Comparison of ENCODE assay signal across 8 cellular contexts in genomic region chr11:64916040-64916847, GRCh38. TPM values are rescaled to one million over a fixed set of nuclear protein-coding genes. Genes with fewer than 3 reads are reported as not detected.
DNase-seq lines count a peak whose midpoint lies in the region; ATAC-seq and TF ChIP-seq lines count a peak whose summit lies in the region.

No MANE protein-coding gene starts in this region.

- TF ChIP-seq CTCF in DND-41 (IDR thresholded peaks at IDR 0.05; ENCODE audit: borderline replicate concordance, extremely low read depth, low read length, poor library complexity, severe bottlenecking) (no peak), HFF-Myc (IDR thresholded peaks at IDR 0.05; ENCODE audit: low read depth, low read length, missing control alignments) (no peak), brain (conservative IDR thresholded peaks at IDR 0.05) (no peak), spleen (IDR thresholded peaks at IDR 0.05 in 8 of 11, conservative IDR thresholded peaks at IDR 0.05 in 3 of 11) (no peak)

- 0 out of 2 replicates have a peak, but pooled peaks cover 2% of the 10 kb centered on the region for H4K20me1 ChIP-seq in DND-41 (ENCODE audit: insufficient read depth, low read length)

- H2AFZ ChIP-seq in DND-41 (ENCODE audit: low read depth, low read length): peak overlapping the region; percentile 63

- H3K27me3 ChIP-seq in DND-41 (ENCODE audit: insufficient read depth, low read length, poor library complexity) (no peaks in the 10 kb centered on the region), spleen (replicated peaks in 1 of 7) (no peaks in the 10 kb centered on the region)

- peak overlapping the region; percentile 89 to 99 (median 96) for H3K4me3 Mint-ChIP-seq in brain

- peaks cover 19% of the 10 kb centered on the region for H3K79me2 ChIP-seq in DND-41 (ENCODE audit: insufficient read depth, low read length)

- DNase-seq in DND-41: peak; percentile 57
- peak; percentile 30 for DNase-seq in HFF-Myc (ENCODE audit: extremely low read depth, low read depth)
- DNase-seq in RPMI7951 (ENCODE audit: low read depth): peak; percentile 24
- peak; percentile 65 for DNase-seq in iPS-NIHi11 (ENCODE audit: low spot score)
- DNase-seq in spleen: peak; percentile 89
- no peak for DNase-seq in OCI-M2 (lab: John Stamatoyannopoulos, UW; ENCODE audit: unreplicated experiment)

- no peaks in the 10 kb centered on the region for H3K9me3 ChIP-seq in DND-41 (ENCODE audit: insufficient read depth, low read length, severe bottlenecking)
- no peaks in the 10 kb centered on the region for H3K9me3 ChIP-seq in spleen

- peaks cover 7% of the 10 kb centered on the region for H3K36me3 Mint-ChIP-seq in brain

- WGBS in spleen, 5 donors: 9 to 13% (median 11%) methylated on average over 18 to 26 of the region's 26 CpGs

- peaks cover 0 to 2% (median 0%) of the 10 kb centered on the region in 5 experiments for H3K9me3 Mint-ChIP-seq in brain

- peak overlapping the region; percentile 75 for H3K27ac ChIP-seq in DND-41 (ENCODE audit: low read length)
- H3K27ac ChIP-seq in spleen: peak overlapping the region; percentile 64 to 95 (median 86)

- H3K4me1 ChIP-seq in DND-41 (ENCODE audit: insufficient read depth, low read length) (peaks cover 32% of the 10 kb centered on the region), spleen (peaks cover 15 to 48% (median 31%) of the 10 kb centered on the region in 6 donors)

- peak overlapping the region; percentile 75 for H3K9ac ChIP-seq in DND-41 (ENCODE audit: low read depth, low read length)

- ATAC-seq in DND-41 (ENCODE audit: insufficient read depth, low read depth) (no peak), GM21360 (IDR thresholded peaks at IDR 0.05; ENCODE audit: unreplicated experiment) (no peak)

- intact Hi-C loops in spleen (cut with DNase I; ENCODE audit: low total_unique reads): no loop called here

- peak overlapping the region; percentile 91 for H3K4me2 ChIP-seq in DND-41 (ENCODE audit: insufficient read depth, low read length)

- peaks cover 30% of the 10 kb centered on the region for H3K36me3 ChIP-seq in DND-41 (ENCODE audit: insufficient read depth, low read length)
- peaks cover 5 to 36% (median 31%) of the 10 kb centered on the region in 6 donors for H3K36me3 ChIP-seq in spleen

- peaks cover 44% of the 10 kb centered on the region for H3K4me1 Mint-ChIP-seq in brain

- H3K4me3 ChIP-seq in DND-41 (ENCODE audit: low read depth in 1 of 2, low read length in 2 of 2) (peak overlapping the region; percentile 57 to 71), HFF-Myc (replicated peaks; ENCODE audit: low read depth, low read length) (peak overlapping the region; percentile 95), spleen (peak overlapping the region; percentile 59 to 94 (median 80))

- H3K27me3 Mint-ChIP-seq in brain: no peaks in the 10 kb centered on the region

- no peak for TF ChIP-seq POLR2A in spleen (IDR thresholded peaks at IDR 0.05)

- H3K27ac Mint-ChIP-seq in brain: peak overlapping the region; percentile 98 to 100 (median 99)

RNA-seq across cellular contexts. Expression of gene ATG2A, which starts 0.8 kb away (rescaled TPM):
- 6.6 and 7.2 TPM in 2 replicates for total RNA-seq in RPMI7951 (2014; rRNA removed; shearing (Covaris generic))
- 20.4 TPM for polyA plus RNA-seq in brain (ENCODE audit: insufficient read depth, low read depth, low replicate concordance)
- total RNA-seq in spleen: 10 to 100 TPM; 32.7 to 57.3 (median 40.3) TPM
- polyA plus RNA-seq in spleen: 10 to 100 TPM; 14.3 to 30.3 (median 28.8) TPM

RNA-seq across cellular contexts. Expression of gene PPP2R5B, which starts 8.2 kb away (rescaled TPM):
- 12.5 and 17.8 TPM in 2 replicates for total RNA-seq in RPMI7951 (2014; rRNA removed; shearing (Covaris generic))
- polyA plus RNA-seq in brain (ENCODE audit: insufficient read depth, low read depth, low replicate concordance): 58.2 TPM
- 10 to 100 TPM; 21.9 to 45.1 (median 30.4) TPM for total RNA-seq in spleen
- 10 to 100 TPM; 10.8 to 25.4 (median 15.2) TPM for polyA plus RNA-seq in spleen

RNA-seq across cellular contexts. Expression of gene GPHA2, which starts 19.4 kb away (rescaled TPM):
- not detected in 2 replicates for total RNA-seq in RPMI7951 (2014; rRNA removed; shearing (Covaris generic))
- polyA plus RNA-seq in brain (ENCODE audit: insufficient read depth, low read depth, low replicate concordance): not detected
- not detected for total RNA-seq in spleen
- 1 to 10 TPM in 2 of 3 donors, under 1 TPM in 1; 0.89 to 4.4 (median 1.2) TPM for polyA plus RNA-seq in spleen

RNA-seq across cellular contexts. Expression of gene EHD1, which starts 37.8 kb away (rescaled TPM):
- 82.1 and 92.3 TPM in 2 replicates for total RNA-seq in RPMI7951 (2014; rRNA removed; shearing (Covaris generic))
- polyA plus RNA-seq in brain (ENCODE audit: insufficient read depth, low read depth, low replicate concordance): 43.9 TPM
- total RNA-seq in spleen: 100 to 1,000 TPM; 117 to 337 (median 201) TPM
- polyA plus RNA-seq in spleen: 10 to 100 TPM; 51.9 to 93.9 (median 53.7) TPM

RNA-seq across cellular contexts. Expression of gene MAJIN, which starts 55.7 kb away (rescaled TPM):
- not detected in 2 replicates for total RNA-seq in RPMI7951 (2014; rRNA removed; shearing (Covaris generic))
- polyA plus RNA-seq in brain (ENCODE audit: insufficient read depth, low read depth, low replicate concordance) (not detected), spleen (1 to 10 TPM in 2 of 3 donors, under 1 TPM in 1; 0.59 to 2.6 (median 1.5) TPM)
- total RNA-seq in spleen: under 1 TPM in 4 of 7 donors, not detected in 3; 0.40 to 0.98 (median 0.86) TPM
